ENCODE assay signal across 9 cellular contexts in the genomic region with DNA sequence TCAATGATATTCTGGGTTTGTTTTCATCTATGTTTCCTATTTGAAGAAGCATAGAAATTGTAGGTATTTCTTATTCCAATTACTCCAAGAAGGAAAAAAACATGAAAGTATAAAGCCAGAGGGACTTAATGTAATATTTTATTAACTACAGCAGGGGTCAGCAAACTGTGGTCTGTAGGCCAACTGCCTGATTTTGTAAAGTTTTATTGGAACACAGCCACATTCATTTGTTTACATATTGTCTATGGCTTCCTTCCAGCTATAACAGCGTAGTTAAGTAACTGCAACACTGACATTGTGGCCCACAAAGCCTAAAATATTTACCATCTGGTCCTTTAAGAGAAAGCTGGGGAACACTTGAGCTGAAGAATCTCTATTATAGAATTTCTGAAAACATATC.
DNase-seq lines count a peak whose midpoint lies in the region; ATAC-seq, FAIRE-seq and TF ChIP-seq lines count a peak whose summit lies in the region.
"Had no signal": no experiment of that assay in that cellular context is flagged by ENCODE, and none has a peak within 500 bp of the region (broad histone marks: within the 10 kb centered on the region; RNA-seq: fewer than 3 reads in every experiment).

No MANE protein-coding gene starts in this region.

- peak; percentile 61 for ATAC-seq in left lobe of liver
- ATAC-seq in HG02588 (IDR thresholded peaks at IDR 0.05; ENCODE audit: unreplicated experiment), result no peak

- no peak overlapping the region for H3K27ac Mint-ChIP-seq in astrocyte (ENCODE audit: unreplicated experiment)
- H3K27ac Mint-ChIP-seq: immature natural killer cell had no signal

- no peak overlapping the region for H3K9ac ChIP-seq in astrocyte (ENCODE audit: low read length)

- H3K4me3 Mint-ChIP-seq in astrocyte (ENCODE audit: unreplicated experiment), result no peak overlapping the region
- H3K4me3 Mint-ChIP-seq: immature natural killer cell had no signal

- DNase-seq in COR-L47 (lab: John Stamatoyannopoulos, UW) (peak; percentile 77), HT-29 (ENCODE audit: low spot score) (peak; percentile 31), astrocyte (ENCODE audit: low read depth) (peak; percentile 61), left lobe of liver (ENCODE audit: low spot score) (no peak), NCI-H146 treated with DMSO at 0.1 percent for 48 hours (lab: John Stamatoyannopoulos, UW; ENCODE audit: unreplicated experiment) (no peak), HUDEP-2 (lab: John Stamatoyannopoulos, UW; ENCODE audit: unreplicated experiment in 76 of 76) (no peak)
- DNase-seq in activated CD4-positive, CD25-positive, alpha-beta regulatory T cell (lab: John Stamatoyannopoulos, UW), result no peak
- DNase-seq: immature natural killer cell had no signal

- TF ChIP-seq CTCF in astrocyte (IDR thresholded peaks at IDR 0.05; ENCODE audit: insufficient read depth, low read depth, low read length), result no peak

- H3K4me1 Mint-ChIP-seq in astrocyte (ENCODE audit: low read depth, unreplicated experiment), result peaks cover 21% of the 10 kb centered on the region

- H3K27ac ChIP-seq in astrocyte (ENCODE audit: low read depth, low read length), result no peak overlapping the region

- peaks cover 8% of the 10 kb centered on the region for H3K36me3 Mint-ChIP-seq in astrocyte (ENCODE audit: low read depth, unreplicated experiment)
- H3K36me3 Mint-ChIP-seq: immature natural killer cell had no signal

- H3K27me3 Mint-ChIP-seq in astrocyte (ENCODE audit: low read depth, unreplicated experiment), result no peaks in the 10 kb centered on the region

- no peaks in the 10 kb centered on the region for H3K27me3 ChIP-seq in astrocyte (ENCODE audit: insufficient read depth, low read length)

- H3K4me3 ChIP-seq in astrocyte (ENCODE audit: insufficient read depth, low read depth, low read length), result no peak overlapping the region

- H3K4me2 ChIP-seq in astrocyte (ENCODE audit: low read length), result no peak overlapping the region

- H4K20me1 ChIP-seq in astrocyte (ENCODE audit: insufficient read depth, low read length), result no peaks in the 10 kb centered on the region

- peaks cover 17% of the 10 kb centered on the region for H3K4me1 ChIP-seq in astrocyte (ENCODE audit: insufficient read depth, low read length)

- H3K9me3 Mint-ChIP-seq in astrocyte (ENCODE audit: unreplicated experiment), result no peaks in the 10 kb centered on the region
- H3K9me3 Mint-ChIP-seq: immature natural killer cell had no signal

- H3K36me3 ChIP-seq in astrocyte (ENCODE audit: insufficient read depth, low read length), result peaks cover 9% of the 10 kb centered on the region

- FAIRE-seq in astrocyte (lab: Jason Lieb, UNC), result no peak

- no peaks in the 10 kb centered on the region for H3K9me3 ChIP-seq in astrocyte (ENCODE audit: insufficient read depth, low read depth, low read length)

- H2AFZ ChIP-seq in astrocyte (ENCODE audit: low read depth, low read length), result no peak overlapping the region

- H3K79me2 ChIP-seq in astrocyte (ENCODE audit: insufficient read depth, low read length), result no peaks in the 10 kb centered on the region

Comparison
In these comparisons a context has a peak if more than half of its experiments do, and no peak if none do; other contexts are left out.
1. DNase-seq: peak in COR-L47 (single experiment), HT-29 (single experiment) and astrocyte (single experiment); none in left lobe of liver (single experiment), NCI-H146 treated with DMSO at 0.1 percent for 48 hours (single experiment), HUDEP-2 (0 of 76) and activated CD4-positive, CD25-positive, alpha-beta regulatory T cell (0 of 4).